Comparison of ENCODE assay signal across 9 cellular contexts in the genomic region with DNA sequence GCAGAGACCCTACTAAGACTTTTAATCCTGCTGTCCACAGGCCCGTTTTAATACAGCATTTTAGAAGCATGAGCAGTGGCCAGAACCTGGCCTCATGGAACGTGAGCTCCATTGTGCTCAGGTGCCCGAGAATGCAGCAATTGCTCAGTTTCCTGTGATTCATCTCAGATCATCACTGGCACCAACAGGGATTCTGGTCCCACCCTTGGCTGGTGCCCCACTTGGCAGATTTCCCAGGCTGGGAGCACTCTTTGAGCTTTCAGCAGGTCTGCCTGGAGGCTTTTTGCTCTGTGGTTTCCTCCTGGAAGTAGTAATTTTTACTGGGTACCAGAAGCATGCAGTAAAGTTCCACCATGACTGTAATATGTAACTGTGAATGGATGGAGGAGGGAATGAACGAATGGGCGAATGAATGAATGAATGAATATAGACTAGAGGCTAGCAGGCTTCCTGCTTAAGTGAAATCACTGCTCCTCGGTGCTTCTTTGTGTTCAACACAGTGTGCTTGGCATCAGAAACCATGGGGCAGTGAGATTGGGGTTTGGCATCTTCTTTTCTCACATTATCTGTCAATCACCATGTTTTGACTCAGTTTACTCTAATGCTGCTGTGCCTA.
DNase-seq lines count a peak whose midpoint lies in the region; ATAC-seq and TF ChIP-seq lines count a peak whose summit lies in the region.
"Had no signal": no experiment of that assay in that cellular context is flagged by ENCODE, and none has a peak within 500 bp of the region (broad histone marks: within the 10 kb centered on the region; RNA-seq: fewer than 3 reads in every experiment).

No MANE protein-coding gene starts in this region.

- H3K4me2 ChIP-seq in PC-9: peak overlapping the region; percentile 62

- 0 out of 2 replicates have a peak, but pooled peaks cover 16% of the 10 kb centered on the region for H3K79me2 ChIP-seq in PC-9 (ENCODE audit: low read depth)

- intact Hi-C loops in PC-9 (cut with micrococcal nuclease; ENCODE audit: unreplicated experiment) (loop anchor here (1.0 to 2.0 kb wide), 3 partner anchors 18 to 28 kb away; no protein-coding TSS in a partner anchor), esophagus squamous epithelium (cut with DNase I) (no loop called here), posterior vena cava (cut with DNase I) (no loop called here)

- H3K27ac ChIP-seq in PC-9 (peak overlapping the region; percentile 84), esophagus squamous epithelium (peak overlapping the region; percentile 31 to 78 (median 69))

- H3K4me1 Mint-ChIP-seq in WTC11: peaks cover 42% of the 10 kb centered on the region

- H3K4me1 ChIP-seq in PC-9 (replicated peaks; ENCODE audit: insufficient read depth) (peaks cover 58% of the 10 kb centered on the region), esophagus squamous epithelium (peaks cover 13 to 68% (median 27%) of the 10 kb centered on the region in 3 donors)

- no peak overlapping the region for H2AFZ ChIP-seq in PC-9

- H3K27ac Mint-ChIP-seq in WTC11: no peak overlapping the region

- ATAC-seq in WTC11 (no peak), HG03108 (IDR thresholded peaks at IDR 0.05; ENCODE audit: unreplicated experiment) (no peak)

- WGBS in esophagus squamous epithelium, 2 donors: 11 to 20% methylated on average over 6 of the region's 6 CpGs

- no peak for TF ChIP-seq POLR2A in esophagus squamous epithelium (IDR thresholded peaks at IDR 0.05)

- H4K20me1 ChIP-seq in PC-9 (ENCODE audit: insufficient read depth): peaks cover 4% of the 10 kb centered on the region; the same call in 1 of the 2 replicates

- TSS peak; percentile 22 for BruUV-seq in PC-9 (replicated peaks; lab: Mats Ljungman, UMichigan)

- DNase-seq in NCI-H146 (lab: John Stamatoyannopoulos, UW) (peak; percentile 29), NCI-H146 treated with DMSO at 0.1 percent for 48 hours (lab: John Stamatoyannopoulos, UW; ENCODE audit: unreplicated experiment) (no peak), PC-9 (peak; percentile 99 to 100), esophagus squamous epithelium (lab: John Stamatoyannopoulos, UW) (peak; percentile 4), posterior vena cava (ENCODE audit: low spot score) (peak; percentile 93), WTC11 (ENCODE audit: low spot score) (no peak), NCI-H82 (lab: John Stamatoyannopoulos, UW) (no peak)

- H3K36me3 Mint-ChIP-seq in WTC11: no peaks in the 10 kb centered on the region

- H3K27me3 ChIP-seq in PC-9 (ENCODE audit: insufficient read depth, low read depth): no peaks in the 10 kb centered on the region
- no peaks in the 10 kb centered on the region for H3K27me3 ChIP-seq in esophagus squamous epithelium

- TF ChIP-seq CTCF in PC-9 (conservative IDR thresholded peaks at IDR 0.05) (no peak), esophagus squamous epithelium (IDR thresholded peaks at IDR 0.05) (no peak), WTC11 (IDR thresholded peaks at IDR 0.05) (no peak)

- no peaks in the 10 kb centered on the region for H3K36me3 ChIP-seq in PC-9 (ENCODE audit: low read depth)
- H3K36me3 ChIP-seq in esophagus squamous epithelium: no peaks in the 10 kb centered on the region

- no peaks in the 10 kb centered on the region for H3K9me3 Mint-ChIP-seq in WTC11

- H3K27me3 Mint-ChIP-seq in WTC11 (ENCODE audit: low read depth): no peaks in the 10 kb centered on the region

- H3K4me3 Mint-ChIP-seq in WTC11: no peak overlapping the region

- POLR2A ChIA-PET in PC-9 (lab: Charles Lee; ENCODE audit: unreplicated experiment): interaction anchor here (0.5 to 1.1 kb wide), 7 partner anchors 18 to 1341 kb away, joined by 3 to 9 read pairs (median 5); no protein-coding TSS in a partner anchor
- POLR2A ChIA-PET in WTC11 (lab: Charles Lee): no interaction called here

- no peaks in the 10 kb centered on the region for H3K9me2 ChIP-seq in PC-9 (ENCODE audit: insufficient read depth)

- no peaks in the 10 kb centered on the region for H3K9me3 ChIP-seq in PC-9 (ENCODE audit: insufficient read depth, low read depth)
- H3K9me3 ChIP-seq in esophagus squamous epithelium: no peaks in the 10 kb centered on the region

- H3F3A ChIP-seq in PC-9 (ENCODE audit: insufficient read depth, low read depth): peaks cover 29% of the 10 kb centered on the region

- H3K4me3 ChIP-seq in PC-9: no peak overlapping the region
- no peak overlapping the region for H3K4me3 ChIP-seq in esophagus squamous epithelium
- H3K4me3 ChIP-seq: skin epidermis had no signal

- CTCF ChIA-PET in PC-9 (lab: Charles Lee): interaction anchor here (0.6 to 0.7 kb wide), 2 partner anchors 19 to 370 kb away, joined by 3 to 4 read pairs; no protein-coding TSS in a partner anchor
- CTCF ChIA-PET in WTC11 (lab: Charles Lee): interaction anchor here (1.1 kb wide), 1 partner anchor 186 kb away, joined by 3 read pairs; no protein-coding TSS in a partner anchor

TF ChIP-seq in WTC11, 78 proteins besides CTCF, POLR2A, EP300 and RAD21:
- TF ChIP-seq TEAD4 (CRISPR knock-in tag; IDR thresholded peaks at IDR 0.05): no peak

Comparison
In these comparisons a context has a peak if more than half of its experiments do, and no peak if none do; other contexts are left out.
1. DNase-seq: peak in NCI-H146 (single experiment), PC-9 (2 of 2), esophagus squamous epithelium (single experiment) and posterior vena cava (single experiment); none in NCI-H146 treated with DMSO at 0.1 percent for 48 hours (single experiment), WTC11 (single experiment) and NCI-H82 (single experiment).